ENCODE assay signal across 16 cellular contexts in genomic region chr4:121073672-121074386, GRCh38. TPM values are rescaled to one million over a fixed set of nuclear protein-coding genes. Genes with fewer than 3 reads are reported as not detected.
DNase-seq lines count a peak whose midpoint lies in the region; FAIRE-seq and TF ChIP-seq lines count a peak whose summit lies in the region.
"Had no signal": no experiment of that assay in that cellular context is flagged by ENCODE, and none has a peak within 500 bp of the region (broad histone marks: within the 10 kb centered on the region; RNA-seq: fewer than 3 reads in every experiment).

No MANE protein-coding gene starts in this region.

- no peak overlapping the region for H3K27ac ChIP-seq in small intestine (ENCODE audit: low read depth in 1 of 2, low read length in 1 of 2)
- H3K27ac ChIP-seq in spleen, result no peak overlapping the region
- H3K27ac ChIP-seq: epithelial cell of prostate, SK-N-MC had no signal

- H3K36me3 Mint-ChIP-seq in activated CD4-positive, alpha-beta memory T cell treated with anti-CD3 and anti-CD28 coated beads for 36 hours, result no peaks in the 10 kb centered on the region
- no peaks in the 10 kb centered on the region for H3K36me3 Mint-ChIP-seq in HFFc6 (ENCODE audit: low read depth)

- no peak overlapping the region for H3K4me3 Mint-ChIP-seq in activated CD4-positive, alpha-beta memory T cell treated with anti-CD3 and anti-CD28 coated beads for 36 hours
- H3K4me3 Mint-ChIP-seq in HFFc6, result no peak overlapping the region

- DNase-seq in ELF-1 (ENCODE audit: low read depth, low spot score) (peak; percentile 8), SK-N-DZ (ENCODE audit: low spot score) (peak; percentile 15), left kidney (ENCODE audit: low read depth, low spot score) (peak; percentile 20), small intestine (peak; percentile 13), spleen (no peak), HFFc6 (no peak)
- DNase-seq in activated CD4-positive, alpha-beta memory T cell treated with anti-CD3 and anti-CD28 coated beads for 36 hours, result no peak
- DNase-seq: activated CD4-positive, alpha-beta T cell treated with anti-CD3 and anti-CD28 coated beads, Interleukin-2, amount 50 U/mL, for 1 hour; amniotic stem cell; NCI-H2029; NCI-H526 treated with DMSO at 0.1 percent for 48 hours; PC-3 had no signal

- H3K27me3 Mint-ChIP-seq in activated CD4-positive, alpha-beta memory T cell treated with anti-CD3 and anti-CD28 coated beads for 36 hours, result peaks cover 53% of the 10 kb centered on the region
- peaks cover 43% of the 10 kb centered on the region for H3K27me3 Mint-ChIP-seq in HFFc6 (ENCODE audit: insufficient read depth)

- H3K4me1 ChIP-seq in small intestine (ENCODE audit: control insufficient read depth in 2 of 2, insufficient read depth in 1 of 2, low read depth in 1 of 2, low read length in 1 of 2) (peaks cover 0 to 2% of the 10 kb centered on the region in 2 donors), spleen (peaks cover 4 to 31% (median 23%) of the 10 kb centered on the region in 6 donors)

- 19 to 51% (median 43%) methylated on average over 5 of the region's 5 CpGs for WGBS in small intestine, 3 donors
- 62 to 73% (median 68%) methylated on average over 5 of the region's 5 CpGs for whole genome bisulfite sequencing in spleen, 5 donors

- H3K4me3 ChIP-seq in small intestine (ENCODE audit: low read depth in 1 of 2, low read length in 2 of 2) (no peak overlapping the region), spleen (no peak overlapping the region)
- H3K4me3 ChIP-seq: SK-N-MC had no signal

- H3K27me3 ChIP-seq in small intestine (ENCODE audit: control insufficient read depth in 2 of 2, insufficient read depth in 2 of 2, low read length in 2 of 2), result peaks cover 0 to 13% of the 10 kb centered on the region in 2 donors
- H3K27me3 ChIP-seq in spleen (replicated peaks in 1 of 7), result peaks cover 0 to 84% (median 51%) of the 10 kb centered on the region in 7 donors

- intact Hi-C loops in activated CD4-positive, alpha-beta memory T cell treated with anti-CD3 and anti-CD28 coated beads for 36 hours (cut with micrococcal nuclease), result loop anchor here (2.0 to 5.0 kb wide), 3 partner anchors 33 to 308 kb away; partner anchors contain the start of gene QRFPR
- intact Hi-C loops in spleen (cut with DNase I; ENCODE audit: low total_unique reads), result no loop called here

- H3K27ac Mint-ChIP-seq in activated CD4-positive, alpha-beta memory T cell treated with anti-CD3 and anti-CD28 coated beads for 36 hours, result no peak overlapping the region
- H3K27ac Mint-ChIP-seq in HFFc6, result no peak overlapping the region

- H3K9me3 Mint-ChIP-seq in activated CD4-positive, alpha-beta memory T cell treated with anti-CD3 and anti-CD28 coated beads for 36 hours, result no peaks in the 10 kb centered on the region
- H3K9me3 Mint-ChIP-seq in HFFc6, result no peaks in the 10 kb centered on the region

- POLR2A ChIA-PET in activated CD4-positive, alpha-beta memory T cell treated with anti-CD3 and anti-CD28 coated beads for 36 hours (lab: Charles Lee), result no interaction called here

- H3K9me3 ChIP-seq in small intestine (ENCODE audit: control insufficient read depth, low read depth), result no peaks in the 10 kb centered on the region
- H3K9me3 ChIP-seq in spleen, result no peaks in the 10 kb centered on the region

- no peaks in the 10 kb centered on the region for H3K36me3 ChIP-seq in small intestine (ENCODE audit: control insufficient read depth in 2 of 2, insufficient read depth in 2 of 2, low read length in 2 of 2)
- no peaks in the 10 kb centered on the region for H3K36me3 ChIP-seq in spleen

- no peak for FAIRE-seq in small intestine (lab: Jason Lieb, UNC)
- FAIRE-seq: HepG2 had no signal

- peaks cover 22% of the 10 kb centered on the region for H3K4me1 Mint-ChIP-seq in activated CD4-positive, alpha-beta memory T cell treated with anti-CD3 and anti-CD28 coated beads for 36 hours (ENCODE audit: low read depth)
- H3K4me1 Mint-ChIP-seq in HFFc6 (ENCODE audit: low read depth), result peaks cover 27% of the 10 kb centered on the region

- no peak for TF ChIP-seq CTCF in spleen (IDR thresholded peaks at IDR 0.05 in 8 of 11, conservative IDR thresholded peaks at IDR 0.05 in 3 of 11)
- no peak for TF ChIP-seq CTCF in HFFc6 (IDR thresholded peaks at IDR 0.05)

- no peak for TF ChIP-seq POLR2A in spleen (IDR thresholded peaks at IDR 0.05)

- CTCF ChIA-PET in activated CD4-positive, alpha-beta memory T cell treated with anti-CD3 and anti-CD28 coated beads for 36 hours (lab: Charles Lee), result no interaction called here

RNA-seq across cellular contexts. Expression of gene NDNF, which starts 1.5 kb away (rescaled TPM):
- polyA plus RNA-seq in SK-N-DZ (2014; cell fraction: cytosol; rRNA removed), result 3.2 and 3.8 TPM in 2 replicates
- polyA plus RNA-seq in SK-N-DZ (2014; cell fraction: nucleus; rRNA removed), result 1.2 and 2.0 TPM in 2 replicates
- polyA plus RNA-seq in small intestine, result 1 to 10 TPM in 1 of 3 donors, under 1 TPM in 1, not detected in 1; 0.54 to 2.0 TPM
- not detected for total RNA-seq in activated CD4-positive, alpha-beta memory T cell treated with anti-CD3 and anti-CD28 coated beads for 36 hours
- under 1 TPM in 4 of 7 donors, not detected in 3; 0.20 to 0.82 (median 0.33) TPM for total RNA-seq in spleen
- polyA plus RNA-seq in spleen, result under 1 TPM; 0.03 to 0.15 (median 0.08) TPM
- under 1 TPM in 2 of 6 experiments, not detected in 4; 0.12 to 0.14 TPM for total RNA-seq in HFFc6 (2021; fragmentation: NEBNext Ultra II Directional; extraction: Animal tissue kit (Norgen Biotek cat#: 25700))
- total RNA-seq: HepG2, pulmonary artery endothelial cell had no signal
- polyA plus RNA-seq: HepG2 had no signal

Comparison
In these comparisons a context has a peak if more than half of its experiments do, and no peak if none do; other contexts are left out.
1. DNase-seq: peak in ELF-1 (single experiment), SK-N-DZ (single experiment), left kidney (single experiment) and small intestine (single experiment); none in activated CD4-positive, alpha-beta memory T cell treated with anti-CD3 and anti-CD28 coated beads for 36 hours (single experiment), spleen (single experiment) and HFFc6 (single experiment).